In genomic region chr17:36486204-36487194, GRCh38 we compare ENCODE assay signal across 1 cellular context.
TF ChIP-seq lines count a peak whose summit lies in the region.

TSS of gene ZNHIT3 (plus strand) at chr17:36486681. CDS start at chr17:36486700, 19 bp downstream.

TF ChIP-seq in HepG2, 621 proteins besides CTCF, POLR2A, EP300 and RAD21 (continued from another document and continues in another):
- TF ChIP-seq HOMEZ (CRISPR knock-in tag; IDR thresholded peaks at IDR 0.05; ENCODE audit: low read depth) = peak; percentile 68
- TF ChIP-seq ATF5 (CRISPR knock-in tag; IDR thresholded peaks at IDR 0.05; ENCODE audit: low read depth) = peak; percentile 48; the same call in 1 of the 2 replicates
- TF ChIP-seq PHF8 (CRISPR knock-in tag; IDR thresholded peaks at IDR 0.05) = peak; percentile 93
- no peak for TF ChIP-seq ZNF234 (CRISPR knock-in tag; conservative IDR thresholded peaks at IDR 0.05)
- no peak for TF ChIP-seq PHF5A (CRISPR knock-in tag; IDR thresholded peaks at IDR 0.05; ENCODE audit: low read depth, unreplicated experiment)
- peak; percentile 37; the same call in 1 of the 2 replicates for TF ChIP-seq ZSCAN25 (CRISPR knock-in tag; IDR thresholded peaks at IDR 0.05)
- peak; percentile 60 for TF ChIP-seq ZBTB25 (CRISPR knock-in tag; IDR thresholded peaks at IDR 0.05)
- no peak for TF ChIP-seq BATF2 (CRISPR knock-in tag; IDR thresholded peaks at IDR 0.05)
- no peak for TF ChIP-seq PCBP1 (IDR thresholded peaks at IDR 0.05; ENCODE audit: borderline replicate concordance, low read depth, low read length)
- TF ChIP-seq ZNF280B (CRISPR knock-in tag; IDR thresholded peaks at IDR 0.05; ENCODE audit: borderline replicate concordance) = no peak
- TF ChIP-seq NFKB2 (CRISPR knock-in tag; IDR thresholded peaks at IDR 0.05; ENCODE audit: borderline replicate concordance) = peak; percentile 79; the same call in 1 of the 2 replicates
- peak; percentile 87 for TF ChIP-seq YEATS2 (CRISPR knock-in tag; IDR thresholded peaks at IDR 0.05; ENCODE audit: borderline replicate concordance)
- no peak for TF ChIP-seq ZNF747 (CRISPR knock-in tag; IDR thresholded peaks at IDR 0.05; ENCODE audit: borderline replicate concordance)
- TF ChIP-seq ZNF687 (CRISPR knock-in tag; IDR thresholded peaks at IDR 0.05) = peak; percentile 94
- TF ChIP-seq ZNF354B (CRISPR knock-in tag; IDR thresholded peaks at IDR 0.05) = no peak
- TF ChIP-seq RXRB (CRISPR knock-in tag; IDR thresholded peaks at IDR 0.05; ENCODE audit: borderline replicate concordance) = peak; percentile 83
- TF ChIP-seq CAMTA2 (CRISPR knock-in tag; IDR thresholded peaks at IDR 0.05; ENCODE audit: borderline replicate concordance) = no peak
- TF ChIP-seq ZNF709 (CRISPR knock-in tag; IDR thresholded peaks at IDR 0.05) = peak; percentile 78; the same call in 1 of the 2 replicates
- TF ChIP-seq ZNF468 (CRISPR knock-in tag; IDR thresholded peaks at IDR 0.05) = no peak
- no peak for TF ChIP-seq ZNF570 (CRISPR knock-in tag; IDR thresholded peaks at IDR 0.05; ENCODE audit: borderline replicate concordance)
- peak; percentile 99 for TF ChIP-seq XRCC5 (optimal IDR thresholded peaks at IDR 0.05; ENCODE audit: low read length)
- TF ChIP-seq RFXAP (CRISPR knock-in tag; IDR thresholded peaks at IDR 0.05; ENCODE audit: borderline replicate concordance) = peak; percentile 77; the same call in 1 of the 2 replicates
- peak; percentile 84 for TF ChIP-seq MYPOP (CRISPR knock-in tag; IDR thresholded peaks at IDR 0.05)
- peak; percentile 59; the same call in 1 of the 2 replicates for TF ChIP-seq DNMT3B (CRISPR knock-in tag; conservative IDR thresholded peaks at IDR 0.05)
- TF ChIP-seq ZNF431 (CRISPR knock-in tag; IDR thresholded peaks at IDR 0.05; ENCODE audit: borderline replicate concordance, low read depth) = no peak
- no peak; the same call in 1 of the 2 replicates for TF ChIP-seq PPARG (CRISPR knock-in tag; conservative IDR thresholded peaks at IDR 0.05)
- peak; percentile 38; the same call in 1 of the 2 replicates for TF ChIP-seq NFKBIZ (CRISPR knock-in tag; IDR thresholded peaks at IDR 0.05)
- TF ChIP-seq KMT2A (CRISPR knock-in tag; IDR thresholded peaks at IDR 0.05) = peak; percentile 80; the same call in 1 of the 2 replicates
- no peak for TF ChIP-seq FOXJ3 (CRISPR knock-in tag; IDR thresholded peaks at IDR 0.05; ENCODE audit: borderline replicate concordance)
- TF ChIP-seq GMEB2 (CRISPR knock-in tag; IDR thresholded peaks at IDR 0.05; ENCODE audit: low read depth) = peak; percentile 91
- no peak; the same call in 1 of the 2 replicates for TF ChIP-seq TMF1 (CRISPR knock-in tag; IDR thresholded peaks at IDR 0.05; ENCODE audit: low read depth)
- peak in 1 of 2 experiments; percentile 30; a peak in 1 of 4 replicates for TF ChIP-seq MAFK (conservative IDR thresholded peaks at IDR 0.05 in 1 of 2, IDR thresholded peaks at IDR 0.05 in 1 of 2; ENCODE audit: low read length in 2 of 2)
- TF ChIP-seq NFYB (CRISPR knock-in tag; IDR thresholded peaks at IDR 0.05) = peak; percentile 91
- no peak for TF ChIP-seq ZFP90 (CRISPR knock-in tag; IDR thresholded peaks at IDR 0.05; ENCODE audit: borderline replicate concordance)
- TF ChIP-seq ZNF24 (IDR thresholded peaks at IDR 0.05) = no peak
- peak; percentile 88 for TF ChIP-seq MAX (IDR thresholded peaks at IDR 0.05)
- no peak for TF ChIP-seq NR2F2 (IDR thresholded peaks at IDR 0.05; ENCODE audit: borderline replicate concordance, low read depth)
- peak; percentile 81 for TF ChIP-seq MIER2 (CRISPR knock-in tag; IDR thresholded peaks at IDR 0.05)
- no peak for TF ChIP-seq ZNF326 (CRISPR knock-in tag; IDR thresholded peaks at IDR 0.05; ENCODE audit: borderline replicate concordance)
- TF ChIP-seq HMG20A (CRISPR knock-in tag; IDR thresholded peaks at IDR 0.05; ENCODE audit: borderline replicate concordance) = peak; percentile 29; the same call in 1 of the 2 replicates
- TF ChIP-seq ZNF598 (CRISPR knock-in tag; IDR thresholded peaks at IDR 0.05; ENCODE audit: borderline replicate concordance) = 0 out of 2 replicates have a peak, but pooled peaks have one; percentile 64
- no peak for TF ChIP-seq SP140L (CRISPR knock-in tag; IDR thresholded peaks at IDR 0.05; ENCODE audit: borderline replicate concordance)
- TF ChIP-seq ATF4 (CRISPR knock-in tag; IDR thresholded peaks at IDR 0.05) = no peak
- TF ChIP-seq KDM5A (IDR thresholded peaks at IDR 0.05; ENCODE audit: borderline replicate concordance, low read length) = peak; percentile 46; the same call in 1 of the 2 replicates
- no peak for TF ChIP-seq SIX1 (CRISPR knock-in tag; IDR thresholded peaks at IDR 0.05; ENCODE audit: borderline replicate concordance)
